In the genomic region with DNA sequence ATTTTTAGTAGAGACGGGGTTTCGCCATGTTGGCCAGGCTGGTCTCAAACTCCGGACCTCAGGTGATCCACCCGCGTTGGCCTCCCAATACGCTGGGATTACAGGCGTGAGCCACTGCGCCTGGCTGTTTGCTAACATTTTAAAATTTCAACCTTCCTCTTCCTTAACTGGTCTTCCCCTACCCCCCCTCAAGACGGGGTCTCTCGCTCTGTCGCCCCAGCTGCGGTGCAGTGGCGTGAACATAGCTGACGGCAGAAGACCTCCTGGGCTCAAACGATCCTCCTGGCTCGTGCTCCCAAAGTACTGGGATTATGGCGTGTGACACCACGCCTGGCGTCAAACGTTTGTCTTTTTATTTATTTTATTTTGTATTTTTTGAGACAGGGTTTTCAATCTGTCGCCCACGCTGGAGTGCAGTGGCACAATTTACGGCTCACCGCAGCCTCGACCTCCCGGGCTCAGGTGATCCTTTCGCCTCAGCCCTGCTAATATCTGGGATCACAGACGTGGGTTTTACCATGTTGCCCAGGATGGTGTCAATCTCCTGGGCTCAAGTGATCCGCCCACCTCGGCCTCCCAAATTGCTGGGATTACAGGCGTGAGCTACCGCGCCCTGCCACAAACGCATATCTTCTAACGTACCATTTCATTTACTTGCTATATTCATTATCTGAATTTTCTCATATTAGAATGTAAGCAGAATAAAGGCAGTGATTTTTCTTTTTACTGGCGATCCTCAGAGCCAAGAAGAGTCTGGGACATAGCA, we compare ENCODE assay signal across 8 cellular contexts. TPM values are rescaled to one million over a fixed set of nuclear protein-coding genes. Genes with fewer than 3 reads are reported as not detected.
A peak's percentile ranks its signal among the peaks of the same experiment; 100 is the strongest.
DNase-seq lines count a peak whose midpoint lies in the region; ATAC-seq lines count a peak whose summit lies in the region.

No MANE protein-coding gene starts in this region.

- DNase-seq in NCI-H1092 treated with DMSO at 0.1 percent for 48 hours (lab: John Stamatoyannopoulos, UW) (peak; percentile 18), NCI-H1092 (lab: John Stamatoyannopoulos, UW) (no peak), inferior parietal cortex (ENCODE audit: extremely low spot score) (no peak)
- no peak for DNase-seq in activated CD4-positive, alpha-beta memory T cell treated with anti-CD3 and anti-CD28 coated beads for 36 hours
- no peak for DNase-seq in stimulated activated effector memory CD8-positive, alpha-beta T cell treated with anti-CD3 and anti-CD28 coated beads, Interleukin-12 subunit alpha, Interleukin-12 subunit beta, amount 100 ng/mL, for 72 hours (ENCODE audit: low spot score in 2 of 2)
- DNase-seq in activated effector memory CD4-positive, alpha-beta T cell treated with anti-CD3 and anti-CD28 coated beads, Interleukin-2, amount 50 U/mL, for 16 hours, result no peak

- intact Hi-C loops in activated CD4-positive, alpha-beta memory T cell treated with anti-CD3 and anti-CD28 coated beads for 36 hours (cut with micrococcal nuclease), result loop anchor here (2.0 kb wide), 1 partner anchor 119 kb away; no protein-coding TSS in a partner anchor

- peaks cover 21% of the 10 kb centered on the region for H3K4me1 Mint-ChIP-seq in activated CD4-positive, alpha-beta memory T cell treated with anti-CD3 and anti-CD28 coated beads for 36 hours (ENCODE audit: low read depth)
- peaks cover 29% of the 10 kb centered on the region for H3K4me1 Mint-ChIP-seq in stimulated activated effector memory CD8-positive, alpha-beta T cell treated with anti-CD3 and anti-CD28 coated beads, Interleukin-12 subunit alpha, Interleukin-12 subunit beta, amount 100 ng/mL, for 72 hours

- peak overlapping the region; percentile 96 for H3K4me3 Mint-ChIP-seq in activated CD4-positive, alpha-beta memory T cell treated with anti-CD3 and anti-CD28 coated beads for 36 hours
- H3K4me3 Mint-ChIP-seq in stimulated activated effector memory CD8-positive, alpha-beta T cell treated with anti-CD3 and anti-CD28 coated beads, Interleukin-12 subunit alpha, Interleukin-12 subunit beta, amount 100 ng/mL, for 72 hours, result peak overlapping the region; percentile 97

- ATAC-seq in stimulated activated effector memory CD8-positive, alpha-beta T cell treated with anti-CD3 and anti-CD28 coated beads, Interleukin-12 subunit alpha, Interleukin-12 subunit beta, amount 100 ng/mL, for 72 hours, result no peak
- no peak for ATAC-seq in HG02840 (IDR thresholded peaks at IDR 0.05; ENCODE audit: low FRiP score, unreplicated experiment)

- peak overlapping the region; percentile 89 for H3K4me3 ChIP-seq in iPS-11a (ENCODE audit: low read depth, low read length)

- CTCF ChIA-PET in activated CD4-positive, alpha-beta memory T cell treated with anti-CD3 and anti-CD28 coated beads for 36 hours (lab: Charles Lee), result interaction anchor here (1.1 to 1.6 kb wide), 3 partner anchors 67 to 119 kb away, joined by 3 to 5 read pairs (median 4); no protein-coding TSS in a partner anchor

- H3K9me3 Mint-ChIP-seq in activated CD4-positive, alpha-beta memory T cell treated with anti-CD3 and anti-CD28 coated beads for 36 hours, result no peaks in the 10 kb centered on the region
- no peaks in the 10 kb centered on the region for H3K9me3 Mint-ChIP-seq in stimulated activated effector memory CD8-positive, alpha-beta T cell treated with anti-CD3 and anti-CD28 coated beads, Interleukin-12 subunit alpha, Interleukin-12 subunit beta, amount 100 ng/mL, for 72 hours

- peak overlapping the region; percentile 95 for H3K27ac Mint-ChIP-seq in activated CD4-positive, alpha-beta memory T cell treated with anti-CD3 and anti-CD28 coated beads for 36 hours
- peak overlapping the region; percentile 98 for H3K27ac Mint-ChIP-seq in stimulated activated effector memory CD8-positive, alpha-beta T cell treated with anti-CD3 and anti-CD28 coated beads, Interleukin-12 subunit alpha, Interleukin-12 subunit beta, amount 100 ng/mL, for 72 hours

- POLR2A ChIA-PET in activated CD4-positive, alpha-beta memory T cell treated with anti-CD3 and anti-CD28 coated beads for 36 hours (lab: Charles Lee), result interaction anchor here (0.9 to 1.2 kb wide), 2 partner anchors 15 to 381 kb away, joined by 3 to 9 read pairs; partner anchors contain the start of gene MSH6

- peaks cover 21% of the 10 kb centered on the region for H3K36me3 Mint-ChIP-seq in activated CD4-positive, alpha-beta memory T cell treated with anti-CD3 and anti-CD28 coated beads for 36 hours
- H3K36me3 Mint-ChIP-seq in stimulated activated effector memory CD8-positive, alpha-beta T cell treated with anti-CD3 and anti-CD28 coated beads, Interleukin-12 subunit alpha, Interleukin-12 subunit beta, amount 100 ng/mL, for 72 hours, result peaks cover 29% of the 10 kb centered on the region

- H3K27me3 Mint-ChIP-seq in activated CD4-positive, alpha-beta memory T cell treated with anti-CD3 and anti-CD28 coated beads for 36 hours, result no peaks in the 10 kb centered on the region

RNA-seq across cellular contexts. Expression of gene MSH2, which starts 1.0 kb away (rescaled TPM):
- total RNA-seq in activated CD4-positive, alpha-beta memory T cell treated with anti-CD3 and anti-CD28 coated beads for 36 hours, result 10 to 100 TPM; 57.0 to 59.1 TPM

RNA-seq across cellular contexts. Expression of gene EPCAM, which starts 32.9 kb away (rescaled TPM):
- total RNA-seq in activated CD4-positive, alpha-beta memory T cell treated with anti-CD3 and anti-CD28 coated beads for 36 hours, result under 1 TPM; 0.57 to 0.63 TPM
